Comparison of ENCODE assay signal across 1 cellular context in genomic region chr4:957581-958313, GRCh38.
TF ChIP-seq lines count a peak whose summit lies in the region.

No MANE protein-coding gene starts in this region.

TF ChIP-seq in GM12878, 131 proteins besides CTCF, POLR2A, EP300 and RAD21:
- TF ChIP-seq PML (IDR thresholded peaks at IDR 0.05; ENCODE audit: low read length), result no peak
- TF ChIP-seq PAX8 (IDR thresholded peaks at IDR 0.05), result no peak
- TF ChIP-seq, protein P1, sequence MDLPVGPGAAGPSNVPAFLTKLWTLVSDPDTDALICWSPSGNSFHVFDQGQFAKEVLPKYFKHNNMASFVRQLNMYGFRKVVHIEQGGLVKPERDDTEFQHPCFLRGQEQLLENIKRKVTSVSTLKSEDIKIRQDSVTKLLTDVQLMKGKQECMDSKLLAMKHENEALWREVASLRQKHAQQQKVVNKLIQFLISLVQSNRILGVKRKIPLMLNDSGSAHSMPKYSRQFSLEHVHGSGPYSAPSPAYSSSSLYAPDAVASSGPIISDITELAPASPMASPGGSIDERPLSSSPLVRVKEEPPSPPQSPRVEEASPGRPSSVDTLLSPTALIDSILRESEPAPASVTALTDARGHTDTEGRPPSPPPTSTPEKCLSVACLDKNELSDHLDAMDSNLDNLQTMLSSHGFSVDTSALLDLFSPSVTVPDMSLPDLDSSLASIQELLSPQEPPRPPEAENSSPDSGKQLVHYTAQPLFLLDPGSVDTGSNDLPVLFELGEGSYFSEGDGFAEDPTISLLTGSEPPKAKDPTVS (IDR thresholded peaks at IDR 0.05; ENCODE audit: low read depth, low read length), result no peak
- TF ChIP-seq YBX1 (IDR thresholded peaks at IDR 0.05), result no peak
TF ChIP-seq in GM12878: peak in this region for 0.
